In genomic region chr16:3457434-3458252, GRCh38 we compare ENCODE assay signal across 8 cellular contexts. TPM values are rescaled to one million over a fixed set of nuclear protein-coding genes. Genes with fewer than 3 reads are reported as not detected.
DNase-seq lines count a peak whose midpoint lies in the region; ATAC-seq and TF ChIP-seq lines count a peak whose summit lies in the region.

No MANE protein-coding gene starts in this region.

- H3K4me3 Mint-ChIP-seq in activated T-helper 2 cell treated with anti-CD3 and anti-CD28 coated beads, Interferon-gamma antibody, Interleukin-2, Interleukin-4, amounts not matched to agents 10 μg/mL and 5 μg/mL and 100 μg/mL, durations not matched to agents 14 hours and 24 hours and 36 hours (ENCODE audit: low read depth), result peak overlapping the region; percentile 80
- peak overlapping the region; percentile 82 to 90 (median 87) for H3K4me3 Mint-ChIP-seq in nephron

- H3K4me1 Mint-ChIP-seq in activated T-helper 2 cell treated with anti-CD3 and anti-CD28 coated beads, Interferon-gamma antibody, Interleukin-2, Interleukin-4, amounts not matched to agents 10 μg/mL and 5 μg/mL and 100 μg/mL, durations not matched to agents 14 hours and 24 hours and 36 hours (ENCODE audit: low read depth), result peaks cover 35% of the 10 kb centered on the region
- H3K4me1 Mint-ChIP-seq in nephron, result peaks cover 55% of the 10 kb centered on the region

- H3K4me2 ChIP-seq in GM23248 (ENCODE audit: unreplicated experiment) (peak overlapping the region; percentile 94), Karpas-422 (ENCODE audit: low read depth, low read length, poor library complexity, severe bottlenecking) (peak overlapping the region; percentile 99)

- DNase-seq in ELF-1 (ENCODE audit: low read depth, low spot score) (peak; percentile 95), GM23248 (peak; percentile 97), Karpas-422 (peak; percentile 97), RKO (ENCODE audit: low spot score) (peak; percentile 91), fibroblast of peridontal ligament (ENCODE audit: extremely low read depth) (peak; percentile 78)
- peak; percentile 86 for DNase-seq in activated T-helper 2 cell treated with anti-CD3 and anti-CD28 coated beads, Interferon-gamma antibody, Interleukin-2, Interleukin-4, amounts not matched to agents 10 μg/mL and 5 μg/mL and 100 μg/mL, durations not matched to agents 14 hours and 24 hours and 36 hours (ENCODE audit: low spot score)
- peak; percentile 92 for DNase-seq in stimulated activated naive CD8-positive, alpha-beta T cell treated with anti-CD3 and anti-CD28 coated beads, Interleukin-15, Interleukin-2, amounts not matched to agents 100 U/mL and 50 U/mL, for 24 hours

- H3K27ac ChIP-seq in GM23248, result peak overlapping the region; percentile 82
- peak overlapping the region; percentile 66 for H3K27ac ChIP-seq in Karpas-422 (ENCODE audit: low read length)

- H3K27me3 ChIP-seq in GM23248 (replicated peaks; ENCODE audit: insufficient read depth), result no peaks in the 10 kb centered on the region
- H3K27me3 ChIP-seq in Karpas-422 (ENCODE audit: low read length), result no peaks in the 10 kb centered on the region

- no peaks in the 10 kb centered on the region for H3K27me3 Mint-ChIP-seq in activated T-helper 2 cell treated with anti-CD3 and anti-CD28 coated beads, Interferon-gamma antibody, Interleukin-2, Interleukin-4, amounts not matched to agents 10 μg/mL and 5 μg/mL and 100 μg/mL, durations not matched to agents 14 hours and 24 hours and 36 hours (ENCODE audit: low read depth)
- H3K27me3 Mint-ChIP-seq in nephron (ENCODE audit: low read depth), result no peaks in the 10 kb centered on the region

- H3K9me3 ChIP-seq in GM23248 (ENCODE audit: low read depth) (no peaks in the 10 kb centered on the region), Karpas-422 (ENCODE audit: low read length) (peaks cover 3% of the 10 kb centered on the region; the same call in 1 of the 2 replicates)

- no peaks in the 10 kb centered on the region for H3K36me3 ChIP-seq in GM23248 (ENCODE audit: low read depth)
- H3K36me3 ChIP-seq in Karpas-422 (ENCODE audit: insufficient read depth, low read length), result peaks cover 24% of the 10 kb centered on the region

- peaks cover 6% of the 10 kb centered on the region for H3K36me3 Mint-ChIP-seq in activated T-helper 2 cell treated with anti-CD3 and anti-CD28 coated beads, Interferon-gamma antibody, Interleukin-2, Interleukin-4, amounts not matched to agents 10 μg/mL and 5 μg/mL and 100 μg/mL, durations not matched to agents 14 hours and 24 hours and 36 hours (ENCODE audit: low read depth)
- no peaks in the 10 kb centered on the region for H3K36me3 Mint-ChIP-seq in nephron (ENCODE audit: low read depth)

- peaks cover 26% of the 10 kb centered on the region for H3K4me1 ChIP-seq in GM23248 (ENCODE audit: insufficient read depth)
- H3K4me1 ChIP-seq in Karpas-422 (ENCODE audit: low read length), result peaks cover 26% of the 10 kb centered on the region

- H3F3A ChIP-seq in GM23248 (ENCODE audit: insufficient read depth), result peaks cover 27% of the 10 kb centered on the region

- no peaks in the 10 kb centered on the region for H3K9me3 Mint-ChIP-seq in activated T-helper 2 cell treated with anti-CD3 and anti-CD28 coated beads, Interferon-gamma antibody, Interleukin-2, Interleukin-4, amounts not matched to agents 10 μg/mL and 5 μg/mL and 100 μg/mL, durations not matched to agents 14 hours and 24 hours and 36 hours
- H3K9me3 Mint-ChIP-seq in nephron, result no peaks in the 10 kb centered on the region

- peak; percentile 47 to 58 (median 49) for TF ChIP-seq CTCF in nephron (IDR thresholded peaks at IDR 0.05; ENCODE audit: unreplicated experiment in 3 of 3)

- peak; percentile 87 for ATAC-seq in stimulated activated naive CD8-positive, alpha-beta T cell treated with anti-CD3 and anti-CD28 coated beads, Interleukin-15, Interleukin-2, amounts not matched to agents 100 U/mL and 50 U/mL, for 24 hours

- H3K79me2 ChIP-seq in GM23248 (ENCODE audit: insufficient read depth) (peaks cover 51% of the 10 kb centered on the region), Karpas-422 (ENCODE audit: low read length) (peaks cover 46% of the 10 kb centered on the region)

- H3K4me3 ChIP-seq in GM23248 (peak overlapping the region; percentile 90), Karpas-422 (ENCODE audit: low read length) (peak overlapping the region; percentile 96)

- in situ Hi-C loops in GM23248 (cut with MboI), result no loop called here

- H2AFZ ChIP-seq in GM23248 (peak overlapping the region; percentile 77), Karpas-422 (ENCODE audit: low read length) (peak overlapping the region; percentile 6; the same call in 1 of the 2 replicates)

- H3K9ac ChIP-seq in GM23248 (peak overlapping the region; percentile 89), Karpas-422 (ENCODE audit: low read length) (peak overlapping the region; percentile 93)

- no peaks in the 10 kb centered on the region; the same call in 1 of the 2 replicates for H4K20me1 ChIP-seq in GM23248 (ENCODE audit: insufficient read depth)
- peaks cover 5% of the 10 kb centered on the region; the same call in 1 of the 2 replicates for H4K20me1 ChIP-seq in Karpas-422 (ENCODE audit: insufficient read depth, low read depth, low read length)

- H3K9me2 ChIP-seq in GM23248 (ENCODE audit: insufficient read depth), result no peaks in the 10 kb centered on the region
- H3K9me2 ChIP-seq in Karpas-422 (replicated peaks; ENCODE audit: insufficient read depth, low read length), result no peaks in the 10 kb centered on the region

- intact Hi-C loops in activated T-helper 2 cell treated with anti-CD3 and anti-CD28 coated beads, Interferon-gamma antibody, Interleukin-2, Interleukin-4, amounts not matched to agents 10 μg/mL and 5 μg/mL and 100 μg/mL, durations not matched to agents 14 hours and 24 hours and 36 hours (cut with micrococcal nuclease), result loop anchor here (1.0 to 5.0 kb wide), 5 partner anchors 43 to 195 kb away; partner anchors contain the start of genes CLUAP1, TIGD7, ZNF174 and ZNF263

- peak overlapping the region; percentile 70 for H3K27ac Mint-ChIP-seq in activated T-helper 2 cell treated with anti-CD3 and anti-CD28 coated beads, Interferon-gamma antibody, Interleukin-2, Interleukin-4, amounts not matched to agents 10 μg/mL and 5 μg/mL and 100 μg/mL, durations not matched to agents 14 hours and 24 hours and 36 hours
- H3K27ac Mint-ChIP-seq in nephron, result peak overlapping the region; percentile 95 to 97 (median 97)

- WGBS in GM23248 (ENCODE audit: low coverage in 1 of 2, low lambda C conversion rate in 2 of 2, missing lambda C conversion rate in 2 of 2), 2 experiments, result 1% methylated on average over 44 to 64 of the region's 83 CpGs

RNA-seq across cellular contexts. Expression of gene NAA60, which starts 14.2 kb away (rescaled TPM):
- total RNA-seq in GM23248 (2014; rRNA removed; shearing (Covaris generic)), result 11.2 and 14.4 TPM in 2 replicates
- 49.4 and 51.3 TPM in 2 replicates for polyA plus RNA-seq in GM23248 (2016; fragmentation: Nextera tagmentation; extraction: Ambion mirVana)
- 15.1 and 18.4 TPM in 2 replicates for total RNA-seq in Karpas-422 (2014; rRNA removed; shearing (Covaris generic); ENCODE audit: low replicate concordance)
- total RNA-seq in activated T-helper 2 cell treated with anti-CD3 and anti-CD28 coated beads, Interferon-gamma antibody, Interleukin-2, Interleukin-4, amounts not matched to agents 10 μg/mL and 5 μg/mL and 100 μg/mL, durations not matched to agents 14 hours and 24 hours and 36 hours, result 31.0 and 36.2 TPM in 2 replicates

RNA-seq across cellular contexts. Expression of gene ZNF597, which starts 14.3 kb away (rescaled TPM):
- total RNA-seq in GM23248 (2014; rRNA removed; shearing (Covaris generic)), result 3.2 TPM in 2 replicates
- 1.8 and 2.2 TPM in 2 replicates for polyA plus RNA-seq in GM23248 (2016; fragmentation: Nextera tagmentation; extraction: Ambion mirVana)
- total RNA-seq in Karpas-422 (2014; rRNA removed; shearing (Covaris generic); ENCODE audit: low replicate concordance), result 1.3 and 3.1 TPM in 2 replicates
- total RNA-seq in activated T-helper 2 cell treated with anti-CD3 and anti-CD28 coated beads, Interferon-gamma antibody, Interleukin-2, Interleukin-4, amounts not matched to agents 10 μg/mL and 5 μg/mL and 100 μg/mL, durations not matched to agents 14 hours and 24 hours and 36 hours, result 1.8 and 1.9 TPM in 2 replicates

RNA-seq across cellular contexts. Expression of gene C16orf90, which starts 37.6 kb away (rescaled TPM):
- not detected in 2 replicates for total RNA-seq in GM23248 (2014; rRNA removed; shearing (Covaris generic))
- not detected in 2 replicates for polyA plus RNA-seq in GM23248 (2016; fragmentation: Nextera tagmentation; extraction: Ambion mirVana)
- total RNA-seq in Karpas-422 (2014; rRNA removed; shearing (Covaris generic); ENCODE audit: low replicate concordance), result not detected in 2 replicates
- not detected in 2 replicates for total RNA-seq in activated T-helper 2 cell treated with anti-CD3 and anti-CD28 coated beads, Interferon-gamma antibody, Interleukin-2, Interleukin-4, amounts not matched to agents 10 μg/mL and 5 μg/mL and 100 μg/mL, durations not matched to agents 14 hours and 24 hours and 36 hours

RNA-seq across cellular contexts. Expression of gene CLUAP1, which starts 43.2 kb away (rescaled TPM):
- total RNA-seq in GM23248 (2014; rRNA removed; shearing (Covaris generic)), result 19.3 and 28.5 TPM in 2 replicates
- polyA plus RNA-seq in GM23248 (2016; fragmentation: Nextera tagmentation; extraction: Ambion mirVana), result 33.3 and 37.8 TPM in 2 replicates
- total RNA-seq in Karpas-422 (2014; rRNA removed; shearing (Covaris generic); ENCODE audit: low replicate concordance), result 21.6 and 29.4 TPM in 2 replicates
- 13.7 and 19.9 TPM in 2 replicates for total RNA-seq in activated T-helper 2 cell treated with anti-CD3 and anti-CD28 coated beads, Interferon-gamma antibody, Interleukin-2, Interleukin-4, amounts not matched to agents 10 μg/mL and 5 μg/mL and 100 μg/mL, durations not matched to agents 14 hours and 24 hours and 36 hours

RNA-seq across cellular contexts. Expression of gene ZNF174, which starts 56.6 kb away (rescaled TPM):
- total RNA-seq in GM23248 (2014; rRNA removed; shearing (Covaris generic)), result 7.1 and 10.4 TPM in 2 replicates
- polyA plus RNA-seq in GM23248 (2016; fragmentation: Nextera tagmentation; extraction: Ambion mirVana), result 8.2 and 9.1 TPM in 2 replicates
- 17.7 and 22.4 TPM in 2 replicates for total RNA-seq in Karpas-422 (2014; rRNA removed; shearing (Covaris generic); ENCODE audit: low replicate concordance)
- 9.2 and 11.1 TPM in 2 replicates for total RNA-seq in activated T-helper 2 cell treated with anti-CD3 and anti-CD28 coated beads, Interferon-gamma antibody, Interleukin-2, Interleukin-4, amounts not matched to agents 10 μg/mL and 5 μg/mL and 100 μg/mL, durations not matched to agents 14 hours and 24 hours and 36 hours

Comparison
In these comparisons a context has a peak if more than half of its experiments do, and no peak if none do; other contexts are left out.
1. Peak in every context shown above with its lines: DNase-seq, ATAC-seq, H3K4me3 ChIP-seq and H3K27ac ChIP-seq.